ENCODE assay signal across 8 cellular contexts in genomic region chr1:226738995-226739695, GRCh38. TPM values are rescaled to one million over a fixed set of nuclear protein-coding genes. Genes with fewer than 3 reads are reported as not detected.
DNase-seq lines count a peak whose midpoint lies in the region; ATAC-seq, FAIRE-seq and TF ChIP-seq lines count a peak whose summit lies in the region.

ITPKB (minus strand) TSS chr1:226739282; CDS start chr1:226737458, 1,824 bp downstream.

- H3K36me3 Mint-ChIP-seq in WTC11, result no peaks in the 10 kb centered on the region

- H3K9me2 ChIP-seq in Karpas-422 (replicated peaks; ENCODE audit: insufficient read depth, low read length), result no peaks in the 10 kb centered on the region

- peaks cover 22% of the 10 kb centered on the region for H3K4me1 Mint-ChIP-seq in WTC11

- H3K27me3 Mint-ChIP-seq in WTC11 (ENCODE audit: low read depth), result peaks cover 43% of the 10 kb centered on the region

- peak; percentile 85 for FAIRE-seq in GM18507 (lab: Jason Lieb, UNC)

- peak within 1 kb of the TSS; percentile 96 for H3K27ac ChIP-seq in Karpas-422 (ENCODE audit: low read length)

- H3K79me2 ChIP-seq in Karpas-422 (ENCODE audit: low read length), result peaks cover 48% of the 10 kb centered on the region

- peak within 1 kb of the TSS; percentile 94 for H3K4me3 Mint-ChIP-seq in WTC11

- H3K9me3 ChIP-seq in Karpas-422 (ENCODE audit: low read length), result no peaks in the 10 kb centered on the region

- CTCF ChIA-PET in WTC11 (lab: Charles Lee), result interaction anchor here (0.6 to 1.3 kb wide), 6 partner anchors 28 to 131 kb away, joined by 3 to 4 read pairs (median 3); no protein-coding TSS in a partner anchor

- peak within 1 kb of the TSS; percentile 79 for H3K4me2 ChIP-seq in Karpas-422 (ENCODE audit: low read depth, low read length, poor library complexity, severe bottlenecking)

- DNase-seq in GM18507 (ENCODE audit: extremely low spot score, insufficient read length, low read depth), result no peak
- peak; percentile 91 for DNase-seq in Karpas-422
- no peak for DNase-seq in WTC11 (ENCODE audit: low spot score)
- peak; percentile 40 for DNase-seq in dedifferentiated amniotic fluid mesenchymal stem cell (ENCODE audit: extremely low spot score)
- DNase-seq in left kidney (ENCODE audit: low read depth, low spot score), result peak; percentile 86
- DNase-seq in stimulated activated CD4-positive, alpha-beta T cell treated with anti-CD3 and anti-CD28 coated beads, Interleukin-4, amount 100 ng/mL, for 4 hours, result peak; percentile 42 to 72
- DNase-seq in NCI-H187 (lab: John Stamatoyannopoulos, UW), result no peak
- DNase-seq in NCI-H2227 treated with DMSO at 0.1 percent for 48 hours (lab: John Stamatoyannopoulos, UW), result no peak

- H3K4me3 ChIP-seq in Karpas-422 (ENCODE audit: low read length), result peak within 1 kb of the TSS; percentile 82

- POLR2A ChIA-PET in WTC11 (lab: Charles Lee), result no interaction called here

- peaks cover 8% of the 10 kb centered on the region; the same call in 1 of the 2 replicates for H4K20me1 ChIP-seq in Karpas-422 (ENCODE audit: insufficient read depth, low read depth, low read length)

- H3K36me3 ChIP-seq in Karpas-422 (ENCODE audit: insufficient read depth, low read length), result peaks cover 35% of the 10 kb centered on the region

- TF ChIP-seq CTCF in WTC11 (IDR thresholded peaks at IDR 0.05), result no peak

- peaks cover 9% of the 10 kb centered on the region for H3K9me3 Mint-ChIP-seq in WTC11

- no peaks in the 10 kb centered on the region for H3K27me3 ChIP-seq in Karpas-422 (ENCODE audit: low read length)

- no peak within 1 kb of the TSS for H2AFZ ChIP-seq in Karpas-422 (ENCODE audit: low read length)

- peak within 1 kb of the TSS; percentile 96 for H3K9ac ChIP-seq in Karpas-422 (ENCODE audit: low read length)

- no peak for ATAC-seq in WTC11

- peaks cover 36% of the 10 kb centered on the region for H3K4me1 ChIP-seq in Karpas-422 (ENCODE audit: low read length)

- H3K27ac Mint-ChIP-seq in WTC11, result no peak within 1 kb of the TSS

TF ChIP-seq in WTC11, 78 proteins besides CTCF, POLR2A, EP300 and RAD21:
- TF ChIP-seq ERG (CRISPR knock-in tag; IDR thresholded peaks at IDR 0.05) (no peak), MLX (CRISPR knock-in tag; IDR thresholded peaks at IDR 0.05) (no peak), ZSCAN18 (CRISPR knock-in tag; IDR thresholded peaks at IDR 0.05) (no peak), ETV6 (CRISPR knock-in tag; IDR thresholded peaks at IDR 0.05) (no peak), TCF7 (CRISPR knock-in tag; IDR thresholded peaks at IDR 0.05; ENCODE audit: low read depth) (no peak), NFE2L1 (CRISPR knock-in tag; IDR thresholded peaks at IDR 0.05) (no peak), TP53 (CRISPR knock-in tag; IDR thresholded peaks at IDR 0.05) (no peak), MAX (CRISPR knock-in tag; IDR thresholded peaks at IDR 0.05) (no peak), FOXP1 (CRISPR knock-in tag; IDR thresholded peaks at IDR 0.05; ENCODE audit: borderline replicate concordance) (no peak), USF1 (CRISPR knock-in tag; IDR thresholded peaks at IDR 0.05) (no peak), SMAD3 (CRISPR knock-in tag; IDR thresholded peaks at IDR 0.05; ENCODE audit: borderline replicate concordance) (no peak), HMGA2 (CRISPR knock-in tag; IDR thresholded peaks at IDR 0.05) (no peak), IRF1 (CRISPR knock-in tag; IDR thresholded peaks at IDR 0.05) (no peak), ATF3 (CRISPR knock-in tag; conservative IDR thresholded peaks at IDR 0.05) (no peak), RORB (CRISPR knock-in tag; IDR thresholded peaks at IDR 0.05) (no peak)

RNA-seq across cellular contexts. Expression of gene ITPKB, which starts in this region (rescaled TPM):
- 79.0 and 132 TPM in 2 replicates for total RNA-seq in Karpas-422 (2014; rRNA removed; shearing (Covaris generic); ENCODE audit: low replicate concordance)
- total RNA-seq in WTC11 (2021), result 13.1 to 15.6 TPM (median 13.5 TPM) in 3 replicates

Comparison
In these comparisons a context has a peak if more than half of its experiments do, and no peak if none do; other contexts are left out.
1. DNase-seq: peak in Karpas-422 (single experiment), dedifferentiated amniotic fluid mesenchymal stem cell (single experiment), left kidney (single experiment) and stimulated activated CD4-positive, alpha-beta T cell treated with anti-CD3 and anti-CD28 coated beads, Interleukin-4, amount 100 ng/mL, for 4 hours (2 of 2); none in GM18507 (single experiment), WTC11 (single experiment), NCI-H187 (0 of 2) and NCI-H2227 treated with DMSO at 0.1 percent for 48 hours (single experiment).